In the genomic region with DNA sequence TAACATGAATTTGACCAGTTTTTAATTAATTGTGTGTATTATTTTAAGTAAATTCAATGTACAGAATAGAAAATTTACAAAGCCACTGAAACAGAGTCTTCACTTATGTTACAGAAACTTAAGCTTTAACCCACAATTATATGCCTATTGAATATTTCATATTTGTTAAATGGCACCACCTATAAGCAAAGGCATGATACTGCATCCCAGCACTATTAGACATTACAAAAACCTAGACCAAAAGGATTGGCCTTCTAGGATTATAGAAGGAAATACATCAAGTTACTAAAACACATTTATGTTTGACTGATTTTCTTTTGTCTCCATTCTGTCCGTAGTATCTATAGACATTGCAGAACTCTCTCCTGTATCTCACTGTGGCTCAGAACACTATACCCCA, we compare ENCODE assay signal across 24 cellular contexts.
DNase-seq lines count a peak whose midpoint lies in the region; ATAC-seq, FAIRE-seq and TF ChIP-seq lines count a peak whose summit lies in the region.
"Had no signal": no experiment of that assay in that cellular context is flagged by ENCODE, and none has a peak within 500 bp of the region (broad histone marks: within the 10 kb centered on the region; RNA-seq: fewer than 3 reads in every experiment).

No MANE protein-coding gene starts in this region.

- H3K27me3 ChIP-seq in DND-41 (ENCODE audit: insufficient read depth, low read length, poor library complexity) (peaks cover 16% of the 10 kb centered on the region), K562 (ENCODE audit: control insufficient read depth in 2 of 2, insufficient read depth in 2 of 2, low read length in 2 of 2) (no peaks in the 10 kb centered on the region), foreskin keratinocyte (no peaks in the 10 kb centered on the region), MG63 (no peaks in the 10 kb centered on the region)
- H3K27me3 ChIP-seq: BE2C, BLaER1 had no signal

- H3K4me3 ChIP-seq in DND-41 (ENCODE audit: low read depth in 1 of 2, low read length in 2 of 2) (no peak overlapping the region), K562 (no peak overlapping the region), MG63 (no peak overlapping the region)
- H3K4me3 ChIP-seq: BLaER1, GM12878 had no signal

- in situ Hi-C loops in K562 (cut with MboI): no loop called here

- CTCF ChIA-PET in K562 (lab: Yijun Ruan, JAX; ENCODE audit: low intra/inter-chr PET ratio): no interaction called here
- CTCF ChIA-PET in activated naive CD4-positive, alpha-beta T cell treated with anti-CD3 and anti-CD28 coated beads, Interleukin-2, amount 10 ng/mL, durations not matched to agents 7 days and 5 days (lab: Charles Lee): no interaction called here

- intact Hi-C loops in K562 (cut with micrococcal nuclease): no loop called here

- no peaks in the 10 kb centered on the region for H3K36me3 ChIP-seq in DND-41 (ENCODE audit: insufficient read depth, low read length)
- H3K36me3 ChIP-seq in K562 (ENCODE audit: control insufficient read depth, insufficient read depth, low read length): no peaks in the 10 kb centered on the region
- no peaks in the 10 kb centered on the region for H3K36me3 ChIP-seq in MG63
- H3K36me3 ChIP-seq: BE2C, BLaER1 had no signal

- no peaks in the 10 kb centered on the region for H3K9me3 ChIP-seq in DND-41 (ENCODE audit: insufficient read depth, low read length, severe bottlenecking)
- H3K9me3 ChIP-seq in K562 (replicated peaks; ENCODE audit: control insufficient read depth, insufficient read depth, low read depth, low read length): no peaks in the 10 kb centered on the region
- peaks cover 3% of the 10 kb centered on the region; the same call in 1 of the 2 replicates for H3K9me3 ChIP-seq in MG63
- H3K9me3 ChIP-seq: BE2C, Caco-2 had no signal

- 0% methylated on average over 1 of the region's 1 CpG for whole genome bisulfite sequencing in K562 (ENCODE audit: insufficient coverage, low coverage, missing lambda C conversion rate)

- BruUV-seq in K562 (replicated peaks; lab: Mats Ljungman, UMichigan): no TSS peak

- no peaks in the 10 kb centered on the region for H3K4me1 ChIP-seq in DND-41 (ENCODE audit: insufficient read depth, low read length)
- no peaks in the 10 kb centered on the region for H3K4me1 ChIP-seq in K562 (replicated peaks in 1 of 2; ENCODE audit: control insufficient read depth in 2 of 2, insufficient read depth in 2 of 2, low read length in 2 of 2)
- H3K4me1 ChIP-seq in foreskin keratinocyte: no peaks in the 10 kb centered on the region
- H3K4me1 ChIP-seq: BE2C, BLaER1, Caco-2 had no signal

- H3K4me1 Mint-ChIP-seq in nephron progenitor cell: no peaks in the 10 kb centered on the region
- no peaks in the 10 kb centered on the region for H3K4me1 Mint-ChIP-seq in activated naive CD4-positive, alpha-beta T cell treated with anti-CD3 and anti-CD28 coated beads, Interleukin-2, amount 10 ng/mL, durations not matched to agents 7 days and 5 days

- H3K4me3 Mint-ChIP-seq in nephron progenitor cell: no peak overlapping the region
- no peak overlapping the region for H3K4me3 Mint-ChIP-seq in activated naive CD4-positive, alpha-beta T cell treated with anti-CD3 and anti-CD28 coated beads, Interleukin-2, amount 10 ng/mL, durations not matched to agents 7 days and 5 days
- H3K4me3 Mint-ChIP-seq: CD4-positive, alpha-beta T cell; CD8-positive, alpha-beta T cell had no signal

- no peaks in the 10 kb centered on the region for H3K79me2 ChIP-seq in DND-41 (ENCODE audit: insufficient read depth, low read length)
- no peaks in the 10 kb centered on the region for H3K79me2 ChIP-seq in K562 (ENCODE audit: control insufficient read depth, insufficient read depth, low read length)

- no peaks in the 10 kb centered on the region for H3K9me1 ChIP-seq in K562 (ENCODE audit: control insufficient read depth, insufficient read depth, low read length)

- H3K27me3 Mint-ChIP-seq in nephron progenitor cell (ENCODE audit: low read depth, poor library complexity): peaks cover 42% of the 10 kb centered on the region
- H3K27me3 Mint-ChIP-seq in activated naive CD4-positive, alpha-beta T cell treated with anti-CD3 and anti-CD28 coated beads, Interleukin-2, amount 10 ng/mL, durations not matched to agents 7 days and 5 days: no peaks in the 10 kb centered on the region

- no peak overlapping the region for H3K4me2 ChIP-seq in DND-41 (ENCODE audit: insufficient read depth, low read length)
- no peak overlapping the region for H3K4me2 ChIP-seq in K562 (ENCODE audit: insufficient read depth, low read length)
- H3K4me2 ChIP-seq: BLaER1 had no signal

- H2AFZ ChIP-seq in DND-41 (ENCODE audit: low read depth, low read length): no peak overlapping the region
- H2AFZ ChIP-seq in K562 (ENCODE audit: low read depth, low read length): no peak overlapping the region

- POLR2A ChIA-PET in K562 (lab: Yijun Ruan, JAX): no interaction called here

- ATAC-seq in DND-41 (ENCODE audit: insufficient read depth, low read depth) (no peak), K562 (no peak), foreskin keratinocyte (no peak)
- ATAC-seq: CD8-positive, alpha-beta T cell; GM12878 had no signal

- no peak for TF ChIP-seq RAD21 in K562 (CRISPR knock-in tag; conservative IDR thresholded peaks at IDR 0.05 in 1 of 2, IDR thresholded peaks at IDR 0.05 in 1 of 2)

- no peaks in the 10 kb centered on the region for H3K36me3 Mint-ChIP-seq in nephron progenitor cell (ENCODE audit: low read depth)
- H3K36me3 Mint-ChIP-seq in activated naive CD4-positive, alpha-beta T cell treated with anti-CD3 and anti-CD28 coated beads, Interleukin-2, amount 10 ng/mL, durations not matched to agents 7 days and 5 days: no peaks in the 10 kb centered on the region
- H3K36me3 Mint-ChIP-seq: CD8-positive, alpha-beta T cell had no signal

- H3K27ac Mint-ChIP-seq in nephron progenitor cell: no peak overlapping the region
- H3K27ac Mint-ChIP-seq in activated naive CD4-positive, alpha-beta T cell treated with anti-CD3 and anti-CD28 coated beads, Interleukin-2, amount 10 ng/mL, durations not matched to agents 7 days and 5 days: no peak overlapping the region
- H3K27ac Mint-ChIP-seq: CD4-positive, alpha-beta T cell; CD8-positive, alpha-beta T cell had no signal

- H3K9me3 Mint-ChIP-seq in nephron progenitor cell: peaks cover 17% of the 10 kb centered on the region
- peaks cover 18% of the 10 kb centered on the region for H3K9me3 Mint-ChIP-seq in activated naive CD4-positive, alpha-beta T cell treated with anti-CD3 and anti-CD28 coated beads, Interleukin-2, amount 10 ng/mL, durations not matched to agents 7 days and 5 days

- TF ChIP-seq CTCF in DND-41 (IDR thresholded peaks at IDR 0.05; ENCODE audit: borderline replicate concordance, extremely low read depth, low read length, poor library complexity, severe bottlenecking) (peak; percentile 29), K562 (IDR thresholded peaks at IDR 0.05 in 2 of 3, conservative IDR thresholded peaks at IDR 0.05 in 1 of 3; ENCODE audit: insufficient read depth in 2 of 3, low read depth in 1 of 3, low read length in 3 of 3) (no peak), foreskin keratinocyte (conservative IDR thresholded peaks at IDR 0.05) (peak; percentile 6), nephron progenitor cell (IDR thresholded peaks at IDR 0.05) (no peak)

- TF ChIP-seq EP300 in K562 (IDR thresholded peaks at IDR 0.05; ENCODE audit: low read length): no peak

- FAIRE-seq in K562 (lab: Jason Lieb, UNC): no peak
- FAIRE-seq: A204.1, D721Med, GM12878, GM12892, GM18507 had no signal

- no peaks in the 10 kb centered on the region for H4K20me1 ChIP-seq in DND-41 (ENCODE audit: insufficient read depth, low read length)
- H4K20me1 ChIP-seq in K562 (replicated peaks; ENCODE audit: control insufficient read depth, insufficient read depth, low read length): no peaks in the 10 kb centered on the region
- H4K20me1 ChIP-seq: BLaER1 had no signal

- no peak overlapping the region for H3K9ac ChIP-seq in DND-41 (ENCODE audit: low read depth, low read length)
- H3K9ac ChIP-seq in K562 (ENCODE audit: insufficient read depth in 1 of 2, low read depth in 2 of 2, low read length in 2 of 2): no peak overlapping the region
- H3K9ac ChIP-seq: BLaER1 had no signal

- TF ChIP-seq POLR2A in K562 (conservative IDR thresholded peaks at IDR 0.05): no peak

- no peak overlapping the region for H3K27ac ChIP-seq in DND-41 (ENCODE audit: low read length)
- H3K27ac ChIP-seq in K562 (ENCODE audit: extremely low read depth, low read depth, low read length): no peak overlapping the region
- H3K27ac ChIP-seq in foreskin keratinocyte: no peak overlapping the region
- H3K27ac ChIP-seq: BLaER1 had no signal

- no peak for DNase-seq in DND-41
- no peak for DNase-seq in K562 (ENCODE audit: extremely low read depth in 1 of 4, low spot score in 3 of 4)
- no peak for DNase-seq in foreskin keratinocyte
- DNase-seq in nephron progenitor cell: no peak
- DNase-seq in activated naive CD4-positive, alpha-beta T cell treated with anti-CD3 and anti-CD28 coated beads, Interleukin-2, amount 10 ng/mL, durations not matched to agents 7 days and 5 days: no peak
- no peak for DNase-seq in MG63
- DNase-seq in NCI-H2107 treated with DMSO at 0.1 percent for 48 hours (lab: John Stamatoyannopoulos, UW; ENCODE audit: unreplicated experiment): no peak
- DNase-seq: 8988T; ACHN; BE2C; C1 segment of cervical spinal cord; Caco-2; Calu3; CD4-positive, alpha-beta T cell; CD8-positive, alpha-beta T cell; DMS79 treated with DMSO at 0.1 percent for 48 hours; EL; GDM1 had no signal

TF ChIP-seq in K562, 482 proteins besides CTCF, POLR2A, EP300 and RAD21:
- TF ChIP-seq DNMT1 (IDR thresholded peaks at IDR 0.05) (no peak), ZNF764 (CRISPR knock-in tag; IDR thresholded peaks at IDR 0.05; ENCODE audit: low read depth) (peak; percentile 96), CHD2 (IDR thresholded peaks at IDR 0.05; ENCODE audit: low read depth, low read length) (no peak), RBM17 (IDR thresholded peaks at IDR 0.05; ENCODE audit: borderline replicate concordance, low read depth, low read length) (no peak)

Comparison
In these comparisons a context has a peak if more than half of its experiments do, and no peak if none do; other contexts are left out.
1. CTCF ChIP-seq: peak in DND-41 (single experiment) and foreskin keratinocyte (single experiment); none in K562 (0 of 3) and nephron progenitor cell (single experiment).